ENCODE assay signal across 26 cellular contexts in the genomic region with DNA sequence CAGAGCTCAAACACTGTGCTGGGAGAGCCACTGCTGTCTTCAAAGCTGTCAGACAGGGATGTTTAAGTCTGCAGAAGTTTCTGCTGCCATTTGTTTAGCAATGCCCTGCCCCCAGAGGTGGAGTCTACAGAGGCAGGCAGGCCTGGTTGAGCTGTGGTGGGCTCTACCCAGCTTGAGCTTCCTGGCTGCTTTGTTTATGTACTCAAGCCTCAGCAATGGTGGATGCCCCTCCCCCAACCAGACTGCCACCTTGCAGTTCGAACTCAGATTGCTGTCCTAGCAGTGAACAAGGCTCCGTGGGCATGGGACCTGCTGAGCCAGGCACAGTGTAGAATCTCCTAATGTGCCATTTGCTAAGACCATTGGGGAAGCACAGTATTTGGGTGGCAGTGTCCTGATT. TPM values are rescaled to one million over a fixed set of nuclear protein-coding genes. Genes with fewer than 3 reads are reported as not detected.
A peak's percentile ranks its signal among the peaks of the same experiment; 100 is the strongest.
DNase-seq lines count a peak whose midpoint lies in the region; ATAC-seq, FAIRE-seq and TF ChIP-seq lines count a peak whose summit lies in the region.
"Had no signal": no experiment of that assay in that cellular context is flagged by ENCODE, and none has a peak within 500 bp of the region (broad histone marks: within the 10 kb centered on the region; RNA-seq: fewer than 3 reads in every experiment).

No MANE protein-coding gene starts in this region.

- no peaks in the 10 kb centered on the region for H3K27me3 ChIP-seq in H1 (replicated peaks in 1 of 4; ENCODE audit: control insufficient read depth in 3 of 4, extremely low read depth in 1 of 4, insufficient read depth in 3 of 4, low read length in 3 of 4)

- no peak overlapping the region for H2BK120ac ChIP-seq in H1 (replicated peaks; ENCODE audit: low read depth, low read length)

- H3K4ac ChIP-seq in H1 (replicated peaks; ENCODE audit: insufficient read length, low read depth, low read length) = no peak overlapping the region

- 82% methylated on average over 2 of the region's 2 CpGs; no CpG with 5 or more reads in 1 of the 2 experiments for WGBS in H1 (ENCODE audit: extremely low coverage in 1 of 2, insufficient coverage in 1 of 2, insufficient read length in 1 of 2, insufficient replicate concordance in 2 of 2, low coverage in 1 of 2, low lambda C conversion rate in 2 of 2, missing lambda C conversion rate in 1 of 2), 2 experiments

- TF ChIP-seq EP300 in H1 (IDR thresholded peaks at IDR 0.05; ENCODE audit: borderline replicate concordance in 1 of 2, low read depth in 2 of 2, low read length in 2 of 2) = no peak

- H2BK12ac ChIP-seq in H1 (ENCODE audit: low read depth, low read length) = no peak overlapping the region

- TF ChIP-seq POLR2A in H1 (IDR thresholded peaks at IDR 0.05; ENCODE audit: control extremely low read depth in 1 of 2, low read depth in 2 of 2, low read length in 2 of 2) = no peak

- TF ChIP-seq CTCF in H1 (IDR thresholded peaks at IDR 0.05; ENCODE audit: control extremely low read depth in 1 of 3, insufficient read depth in 1 of 3, low read depth in 1 of 3, low read length in 3 of 3) = no peak

- CTCF ChIA-PET in H1 (lab: Charles Lee; ENCODE audit: partially characterized antibody) = no interaction called here

- H3K36me3 Mint-ChIP-seq in natural killer cell treated with Interleukin-12 subunit alpha and Interleukin-12 subunit beta and Interleukin-15 and Interleukin-18, amount 100 ng/mL, for 72 hours = no peaks in the 10 kb centered on the region
- H3K36me3 Mint-ChIP-seq: IgD-negative memory B cell had no signal

- H3K14ac ChIP-seq in H1 (ENCODE audit: insufficient read length) = no peak overlapping the region

- H4K91ac ChIP-seq in H1 (replicated peaks; ENCODE audit: insufficient read length, low read length) = no peak overlapping the region

- peaks cover 13% of the 10 kb centered on the region for H3K9me3 Mint-ChIP-seq in natural killer cell treated with Interleukin-12 subunit alpha and Interleukin-12 subunit beta and Interleukin-15 and Interleukin-18, amount 100 ng/mL, for 72 hours
- H3K9me3 Mint-ChIP-seq in stimulated activated naive CD8-positive, alpha-beta T cell treated with anti-CD3 and anti-CD28 coated beads, Interleukin-15, amount 100 ng/mL, for 72 hours = peaks cover 0 to 7% of the 10 kb centered on the region in 2 donors
- H3K9me3 Mint-ChIP-seq: IgD-negative memory B cell had no signal

- no peak overlapping the region for H3K27ac Mint-ChIP-seq in natural killer cell treated with Interleukin-12 subunit alpha and Interleukin-12 subunit beta and Interleukin-15 and Interleukin-18, amount 100 ng/mL, for 72 hours
- no peak overlapping the region for H3K27ac Mint-ChIP-seq in stimulated activated naive CD8-positive, alpha-beta T cell treated with anti-CD3 and anti-CD28 coated beads, Interleukin-15, amount 100 ng/mL, for 72 hours
- H3K27ac Mint-ChIP-seq: CD4-positive, alpha-beta T cell; HFFc6; IgD-negative memory B cell had no signal

- no peak for TF ChIP-seq RAD21 in H1 (IDR thresholded peaks at IDR 0.05 in 1 of 2, conservative IDR thresholded peaks at IDR 0.05 in 1 of 2; ENCODE audit: low read depth in 2 of 2, low read length in 2 of 2)

- no peak overlapping the region for H3K9ac ChIP-seq in H1 (replicated peaks in 1 of 4; ENCODE audit: extremely low read depth in 1 of 4, low read depth in 3 of 4, low read length in 3 of 4)

- DNase-seq in ELF-1 (ENCODE audit: low read depth, low spot score) (peak; percentile 35), H1 (ENCODE audit: low read depth in 1 of 2, low spot score in 2 of 2) (no peak), iPS DF 4.7 (ENCODE audit: extremely low read depth, low spot score) (peak; percentile 14), OCI-M1 (lab: John Stamatoyannopoulos, UW) (no peak)
- peak; percentile 69 for DNase-seq in Jurkat, Clone E6-1 (ENCODE audit: low read depth, low spot score)
- DNase-seq in natural killer cell treated with Interleukin-12 subunit alpha and Interleukin-12 subunit beta and Interleukin-15 and Interleukin-18, amount 100 ng/mL, for 72 hours (ENCODE audit: low spot score) = no peak
- DNase-seq in NK-92 treated with Interleukin-12 subunit alpha and Interleukin-12 subunit beta, amount 100 ng/mL, for 24 hours (lab: John Stamatoyannopoulos, UW) = no peak
- DNase-seq in stimulated activated naive CD8-positive, alpha-beta T cell treated with anti-CD3 and anti-CD28 coated beads, Interleukin-15, amount 100 ng/mL, for 72 hours = no peak
- DNase-seq: AML-193; Caco-2; CD4-positive, alpha-beta T cell; DMS79 treated with DMSO at 0.1 percent for 48 hours; HFFc6 had no signal

- no peaks in the 10 kb centered on the region for H3K4me1 ChIP-seq in H1 (replicated peaks in 1 of 4; ENCODE audit: control insufficient read depth in 3 of 4, insufficient read depth in 4 of 4, low read length in 3 of 4)
- H3K4me1 ChIP-seq: A549, Caco-2 had no signal

- no peaks in the 10 kb centered on the region for H3K4me1 Mint-ChIP-seq in natural killer cell treated with Interleukin-12 subunit alpha and Interleukin-12 subunit beta and Interleukin-15 and Interleukin-18, amount 100 ng/mL, for 72 hours (ENCODE audit: low read depth in 2 of 2)
- no peaks in the 10 kb centered on the region for H3K4me1 Mint-ChIP-seq in stimulated activated naive CD8-positive, alpha-beta T cell treated with anti-CD3 and anti-CD28 coated beads, Interleukin-15, amount 100 ng/mL, for 72 hours
- H3K4me1 Mint-ChIP-seq: IgD-negative memory B cell had no signal

- H3K79me2 ChIP-seq in H1 (ENCODE audit: control insufficient read depth in 1 of 2, insufficient read depth in 2 of 2, low read length in 2 of 2) = no peaks in the 10 kb centered on the region

- no peak overlapping the region for H2AK5ac ChIP-seq in H1 (ENCODE audit: low read depth, low read length)

- H4K8ac ChIP-seq in H1 (ENCODE audit: extremely low read depth, insufficient read depth, low read length) = no peak overlapping the region

- no peaks in the 10 kb centered on the region for H4K20me1 ChIP-seq in H1 (replicated peaks in 1 of 2; ENCODE audit: control insufficient read depth in 1 of 2, insufficient read depth in 2 of 2, low read length in 2 of 2)

- H3K4me2 ChIP-seq in H1 (ENCODE audit: insufficient read depth in 1 of 2, low read depth in 2 of 2, low read length in 2 of 2) = no peak overlapping the region
- H3K4me2 ChIP-seq: A549 had no signal

- no peak overlapping the region for H3K18ac ChIP-seq in H1 (ENCODE audit: extremely low read depth, low read length)

- no peak overlapping the region for H2BK5ac ChIP-seq in H1 (ENCODE audit: low read depth, low read length)

- no peak overlapping the region for H3K23ac ChIP-seq in H1 (ENCODE audit: insufficient read length)

- POLR2A ChIA-PET in H1 (lab: Charles Lee; ENCODE audit: partially characterized antibody) = no interaction called here

- H3K4me3 Mint-ChIP-seq in natural killer cell treated with Interleukin-12 subunit alpha and Interleukin-12 subunit beta and Interleukin-15 and Interleukin-18, amount 100 ng/mL, for 72 hours = no peak overlapping the region
- H3K4me3 Mint-ChIP-seq in stimulated activated naive CD8-positive, alpha-beta T cell treated with anti-CD3 and anti-CD28 coated beads, Interleukin-15, amount 100 ng/mL, for 72 hours = no peak overlapping the region
- H3K4me3 Mint-ChIP-seq: CD4-positive, alpha-beta T cell; HFFc6; IgD-negative memory B cell had no signal

- no peak for FAIRE-seq in H1 (lab: Jason Lieb, UNC)
- FAIRE-seq: A549, D721Med, GM12878, GM19239, H54, HepG2, HTR-8/SVneo had no signal

- no peaks in the 10 kb centered on the region for H3K9me3 ChIP-seq in H1 (ENCODE audit: insufficient read depth in 2 of 2, low read depth in 1 of 2, low read length in 1 of 2)
- H3K9me3 ChIP-seq: A549, Caco-2 had no signal

- H4K5ac ChIP-seq in H1 (ENCODE audit: insufficient read length, low read depth, low read length) = no peak overlapping the region

- no peak overlapping the region for H3K56ac ChIP-seq in H1 (replicated peaks; ENCODE audit: insufficient read length, low read depth, low read length)

- no peak for ATAC-seq in natural killer cell treated with Interleukin-12 subunit alpha and Interleukin-12 subunit beta and Interleukin-15 and Interleukin-18, amount 100 ng/mL, for 72 hours
- ATAC-seq in stimulated activated naive CD8-positive, alpha-beta T cell treated with anti-CD3 and anti-CD28 coated beads, Interleukin-15, amount 100 ng/mL, for 72 hours = no peak
- ATAC-seq: A549, GM12878, HCT116, HepG2 had no signal

- H3K79me1 ChIP-seq in H1 (ENCODE audit: low read depth, low read length) = no peaks in the 10 kb centered on the region

- H2BK15ac ChIP-seq in H1 (ENCODE audit: low read length) = no peak overlapping the region

- H3K27me3 Mint-ChIP-seq in natural killer cell treated with Interleukin-12 subunit alpha and Interleukin-12 subunit beta and Interleukin-15 and Interleukin-18, amount 100 ng/mL, for 72 hours = no peaks in the 10 kb centered on the region
- no peaks in the 10 kb centered on the region for H3K27me3 Mint-ChIP-seq in stimulated activated naive CD8-positive, alpha-beta T cell treated with anti-CD3 and anti-CD28 coated beads, Interleukin-15, amount 100 ng/mL, for 72 hours
- H3K27me3 Mint-ChIP-seq: CD4-positive, alpha-beta T cell; IgD-negative memory B cell had no signal

- H3K4me3 ChIP-seq in Jurkat, Clone E6-1 (ENCODE audit: low read length) = no peak overlapping the region
- H3K4me3 ChIP-seq in H1 (ENCODE audit: extremely low read depth in 1 of 4, insufficient read depth in 2 of 4, low read depth in 3 of 4, low read length in 4 of 4) = no peak overlapping the region
- H3K4me3 ChIP-seq: A549, GM12878 had no signal

- H2AFZ ChIP-seq in H1 (ENCODE audit: low read length) = peak overlapping the region; percentile 98

- H3K23me2 ChIP-seq in H1 (ENCODE audit: low read depth, low read length) = no peaks in the 10 kb centered on the region

- no peak overlapping the region for H3K27ac ChIP-seq in H1 (ENCODE audit: low read depth, low read length)
- H3K27ac ChIP-seq: 22Rv1, A549, C4-2B had no signal

- H2BK20ac ChIP-seq in H1 (ENCODE audit: low read length) = no peak overlapping the region

- H3K36me3 ChIP-seq in H1 (ENCODE audit: control insufficient read depth in 2 of 4, insufficient read depth in 4 of 4, low read length in 3 of 4) = no peaks in the 10 kb centered on the region

TF ChIP-seq in H1, 55 proteins besides CTCF, POLR2A, EP300 and RAD21 (continues in another document):
- TF ChIP-seq ASH2L (IDR thresholded peaks at IDR 0.05; ENCODE audit: low read length) = peak; percentile 39

RNA-seq across cellular contexts. Expression of gene CYP2C19, which starts 4.6 kb away (rescaled TPM):
- polyA plus RNA-seq in Jurkat, Clone E6-1 (2012; ENCODE audit: insufficient read depth, insufficient read length) = not detected
- total RNA-seq in H1 (2021; fragmentation: NEBNext Ultra II Directional; extraction: Animal tissue kit (Norgen Biotek cat#: 25700)) = not detected in 2 replicates
- polyA plus RNA-seq in H1 (2011; rRNA removed) = not detected in 2 replicates
- not detected for polyA plus RNA-seq in H1 (2011; cell fraction: cytosol; rRNA removed)
- polyA plus RNA-seq in H1 (2011; cell fraction: nucleus; rRNA removed) = 0.20 TPM
- polyA plus RNA-seq in H1 (2012, experiment 1 of 2) = not detected in 4 replicates
- not detected for polyA plus RNA-seq in H1 (2012, experiment 2 of 2)
- not detected for polyA plus RNA-seq in H1 (2013, experiment 1 of 2)
- polyA plus RNA-seq in H1 (2013, experiment 2 of 2) = 0.02 TPM
- polyA minus RNA-seq in H1 (2011; rRNA and poly(A)+ RNA removed) = 0.15 TPM in 1 of 2 replicates, not detected in the other
- polyA minus RNA-seq in H1 (2011; cell fraction: cytosol; rRNA and poly(A)+ RNA removed) = not detected
- polyA minus RNA-seq in H1 (2011; cell fraction: nucleus; rRNA and poly(A)+ RNA removed) = not detected
- not detected for total RNA-seq in natural killer cell treated with Interleukin-12 subunit alpha and Interleukin-12 subunit beta and Interleukin-15 and Interleukin-18, amount 100 ng/mL, for 72 hours
- total RNA-seq: CD4-positive, alpha-beta T cell; G401; GM12878; HepG2; HFFc6 had no signal
- polyA plus RNA-seq: A549, BJ, GM12878, HepG2, IgD-negative memory B cell had no signal

Comparison
In these comparisons a context has a peak if more than half of its experiments do, and no peak if none do; other contexts are left out.
1. DNase-seq: peak in ELF-1 (single experiment), Jurkat, Clone E6-1 (single experiment) and iPS DF 4.7 (single experiment); none in H1 (0 of 2), natural killer cell treated with Interleukin-12 subunit alpha and Interleukin-12 subunit beta and Interleukin-15 and Interleukin-18, amount 100 ng/mL, for 72 hours (single experiment), NK-92 treated with Interleukin-12 subunit alpha and Interleukin-12 subunit beta, amount 100 ng/mL, for 24 hours (single experiment), OCI-M1 (single experiment) and stimulated activated naive CD8-positive, alpha-beta T cell treated with anti-CD3 and anti-CD28 coated beads, Interleukin-15, amount 100 ng/mL, for 72 hours (0 of 2).